ENCODE assay signal across 1 cellular context in the genomic region with DNA sequence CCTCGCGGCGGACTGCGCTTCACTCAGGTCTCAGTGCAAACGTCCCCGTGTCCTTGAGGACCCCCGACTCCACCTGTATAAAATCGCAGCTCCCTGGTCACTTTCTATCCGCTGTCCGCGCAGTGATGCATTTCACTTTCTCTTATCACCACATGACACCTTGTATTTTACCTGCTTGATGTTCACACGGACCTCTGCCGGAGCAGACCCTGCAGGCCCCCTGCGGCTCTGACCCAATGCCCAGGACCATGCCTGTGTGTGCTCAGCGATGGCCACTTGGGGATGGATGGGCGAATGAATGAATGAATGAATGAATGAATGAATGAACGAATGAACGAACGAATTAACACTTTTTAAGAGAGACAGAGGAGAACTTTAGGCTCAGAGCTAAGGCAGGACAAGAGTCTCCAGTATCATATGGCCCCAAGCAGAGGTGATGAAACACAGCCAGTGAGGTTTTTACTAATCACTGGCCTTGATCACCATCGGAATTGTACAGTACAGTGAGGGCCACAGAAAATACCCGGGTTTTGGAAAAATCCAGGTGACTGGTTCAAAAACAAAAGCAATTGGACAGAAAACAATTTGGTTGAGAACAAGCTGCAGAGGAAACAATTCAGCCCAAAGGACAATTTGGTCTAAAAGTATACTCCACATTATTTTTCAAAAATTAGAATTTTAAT.
TF ChIP-seq lines count a peak whose summit lies in the region.

No MANE protein-coding gene starts in this region.

TF ChIP-seq in HepG2, 621 proteins besides CTCF, POLR2A, EP300 and RAD21 (continues in another document):
- no peak for TF ChIP-seq GLI4 (CRISPR knock-in tag; IDR thresholded peaks at IDR 0.05; ENCODE audit: borderline replicate concordance)
- no peak for TF ChIP-seq ZNF253 (CRISPR knock-in tag; IDR thresholded peaks at IDR 0.05; ENCODE audit: borderline replicate concordance)
- TF ChIP-seq, protein P1, sequence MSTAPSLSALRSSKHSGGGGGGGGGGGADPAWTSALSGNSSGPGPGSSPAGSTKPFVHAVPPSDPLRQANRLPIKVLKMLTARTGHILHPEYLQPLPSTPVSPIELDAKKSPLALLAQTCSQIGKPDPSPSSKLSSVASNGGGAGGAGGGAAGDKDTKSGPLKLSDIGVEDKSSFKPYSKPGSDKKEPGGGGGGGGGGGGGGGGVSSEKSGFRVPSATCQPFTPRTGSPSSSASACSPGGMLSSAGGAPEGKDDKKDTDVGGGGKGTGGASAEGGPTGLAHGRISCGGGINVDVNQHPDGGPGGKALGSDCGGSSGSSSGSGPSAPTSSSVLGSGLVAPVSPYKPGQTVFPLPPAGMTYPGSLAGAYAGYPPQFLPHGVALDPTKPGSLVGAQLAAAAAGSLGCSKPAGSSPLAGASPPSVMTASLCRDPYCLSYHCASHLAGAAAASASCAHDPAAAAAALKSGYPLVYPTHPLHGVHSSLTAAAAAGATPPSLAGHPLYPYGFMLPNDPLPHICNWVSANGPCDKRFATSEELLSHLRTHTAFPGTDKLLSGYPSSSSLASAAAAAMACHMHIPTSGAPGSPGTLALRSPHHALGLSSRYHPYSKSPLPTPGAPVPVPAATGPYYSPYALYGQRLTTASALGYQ (CRISPR knock-in tag; IDR thresholded peaks at IDR 0.05) = no peak
- no peak for TF ChIP-seq RXRA (CRISPR knock-in tag; IDR thresholded peaks at IDR 0.05)
- no peak for TF ChIP-seq TP53 (CRISPR knock-in tag; conservative IDR thresholded peaks at IDR 0.05)
- TF ChIP-seq, protein P2, sequence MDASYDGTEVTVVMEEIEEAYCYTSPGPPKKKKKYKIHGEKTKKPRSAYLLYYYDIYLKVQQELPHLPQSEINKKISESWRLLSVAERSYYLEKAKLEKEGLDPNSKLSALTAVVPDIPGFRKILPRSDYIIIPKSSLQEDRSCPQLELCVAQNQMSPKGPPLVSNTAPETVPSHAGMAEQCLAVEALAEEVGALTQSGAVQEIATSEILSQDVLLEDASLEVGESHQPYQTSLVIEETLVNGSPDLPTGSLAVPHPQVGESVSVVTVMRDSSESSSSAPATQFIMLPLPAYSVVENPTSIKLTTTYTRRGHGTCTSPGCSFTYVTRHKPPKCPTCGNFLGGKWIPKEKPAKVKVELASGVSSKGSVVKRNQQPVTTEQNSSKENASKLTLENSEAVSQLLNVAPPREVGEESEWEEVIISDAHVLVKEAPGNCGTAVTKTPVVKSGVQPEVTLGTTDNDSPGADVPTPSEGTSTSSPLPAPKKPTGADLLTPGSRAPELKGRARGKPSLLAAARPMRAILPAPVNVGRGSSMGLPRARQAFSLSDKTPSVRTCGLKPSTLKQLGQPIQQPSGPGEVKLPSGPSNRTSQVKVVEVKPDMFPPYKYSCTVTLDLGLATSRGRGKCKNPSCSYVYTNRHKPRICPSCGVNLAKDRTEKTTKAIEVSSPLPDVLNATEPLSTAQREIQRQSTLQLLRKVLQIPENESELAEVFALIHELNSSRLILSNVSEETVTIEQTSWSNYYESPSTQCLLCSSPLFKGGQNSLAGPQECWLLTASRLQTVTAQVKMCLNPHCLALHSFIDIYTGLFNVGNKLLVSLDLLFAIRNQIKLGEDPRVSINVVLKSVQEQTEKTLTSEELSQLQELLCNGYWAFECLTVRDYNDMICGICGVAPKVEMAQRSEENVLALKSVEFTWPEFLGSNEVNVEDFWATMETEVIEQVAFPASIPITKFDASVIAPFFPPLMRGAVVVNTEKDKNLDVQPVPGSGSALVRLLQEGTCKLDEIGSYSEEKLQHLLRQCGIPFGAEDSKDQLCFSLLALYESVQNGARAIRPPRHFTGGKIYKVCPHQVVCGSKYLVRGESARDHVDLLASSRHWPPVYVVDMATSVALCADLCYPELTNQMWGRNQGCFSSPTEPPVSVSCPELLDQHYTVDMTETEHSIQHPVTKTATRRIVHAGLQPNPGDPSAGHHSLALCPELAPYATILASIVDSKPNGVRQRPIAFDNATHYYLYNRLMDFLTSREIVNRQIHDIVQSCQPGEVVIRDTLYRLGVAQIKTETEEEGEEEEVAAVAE (CRISPR knock-in tag; IDR thresholded peaks at IDR 0.05; ENCODE audit: borderline replicate concordance) = no peak
- no peak for TF ChIP-seq ZMYM4 (CRISPR knock-in tag; IDR thresholded peaks at IDR 0.05)
- TF ChIP-seq, protein P3, sequence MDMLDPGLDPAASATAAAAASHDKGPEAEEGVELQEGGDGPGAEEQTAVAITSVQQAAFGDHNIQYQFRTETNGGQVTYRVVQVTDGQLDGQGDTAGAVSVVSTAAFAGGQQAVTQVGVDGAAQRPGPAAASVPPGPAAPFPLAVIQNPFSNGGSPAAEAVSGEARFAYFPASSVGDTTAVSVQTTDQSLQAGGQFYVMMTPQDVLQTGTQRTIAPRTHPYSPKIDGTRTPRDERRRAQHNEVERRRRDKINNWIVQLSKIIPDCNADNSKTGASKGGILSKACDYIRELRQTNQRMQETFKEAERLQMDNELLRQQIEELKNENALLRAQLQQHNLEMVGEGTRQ (IDR thresholded peaks at IDR 0.05; ENCODE audit: low read depth, low read length) = no peak
- TF ChIP-seq, protein P3 (CRISPR knock-in tag; IDR thresholded peaks at IDR 0.05; ENCODE audit: borderline replicate concordance) = no peak
- peak; percentile 24 for TF ChIP-seq ZNF781 (CRISPR knock-in tag; IDR thresholded peaks at IDR 0.05; ENCODE audit: borderline replicate concordance, not compliant biosample characterization)
- TF ChIP-seq GZF1 (CRISPR knock-in tag; IDR thresholded peaks at IDR 0.05) = no peak
- TF ChIP-seq, protein P4, sequence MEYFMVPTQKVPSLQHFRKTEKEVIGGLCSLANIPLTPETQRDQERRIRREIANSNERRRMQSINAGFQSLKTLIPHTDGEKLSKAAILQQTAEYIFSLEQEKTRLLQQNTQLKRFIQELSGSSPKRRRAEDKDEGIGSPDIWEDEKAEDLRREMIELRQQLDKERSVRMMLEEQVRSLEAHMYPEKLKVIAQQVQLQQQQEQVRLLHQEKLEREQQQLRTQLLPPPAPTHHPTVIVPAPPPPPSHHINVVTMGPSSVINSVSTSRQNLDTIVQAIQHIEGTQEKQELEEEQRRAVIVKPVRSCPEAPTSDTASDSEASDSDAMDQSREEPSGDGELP (IDR thresholded peaks at IDR 0.05; ENCODE audit: borderline replicate concordance, low read depth) = 0 out of 2 replicates have a peak, but pooled peaks have one; percentile 0
- TF ChIP-seq ZNF546 (CRISPR knock-in tag; conservative IDR thresholded peaks at IDR 0.05) = 0 out of 2 replicates have a peak, but pooled peaks have one; percentile 25
- TF ChIP-seq ZNF883 (CRISPR knock-in tag; IDR thresholded peaks at IDR 0.05; ENCODE audit: not compliant biosample characterization) = no peak
- no peak for TF ChIP-seq PAX8 (CRISPR knock-in tag; IDR thresholded peaks at IDR 0.05; ENCODE audit: borderline replicate concordance)
- no peak for TF ChIP-seq MTF1 (CRISPR knock-in tag; IDR thresholded peaks at IDR 0.05)
- 0 out of 2 replicates have a peak, but pooled peaks have one; percentile 15 for TF ChIP-seq ZBTB38 (CRISPR knock-in tag; IDR thresholded peaks at IDR 0.05)
- TF ChIP-seq, protein P5, sequence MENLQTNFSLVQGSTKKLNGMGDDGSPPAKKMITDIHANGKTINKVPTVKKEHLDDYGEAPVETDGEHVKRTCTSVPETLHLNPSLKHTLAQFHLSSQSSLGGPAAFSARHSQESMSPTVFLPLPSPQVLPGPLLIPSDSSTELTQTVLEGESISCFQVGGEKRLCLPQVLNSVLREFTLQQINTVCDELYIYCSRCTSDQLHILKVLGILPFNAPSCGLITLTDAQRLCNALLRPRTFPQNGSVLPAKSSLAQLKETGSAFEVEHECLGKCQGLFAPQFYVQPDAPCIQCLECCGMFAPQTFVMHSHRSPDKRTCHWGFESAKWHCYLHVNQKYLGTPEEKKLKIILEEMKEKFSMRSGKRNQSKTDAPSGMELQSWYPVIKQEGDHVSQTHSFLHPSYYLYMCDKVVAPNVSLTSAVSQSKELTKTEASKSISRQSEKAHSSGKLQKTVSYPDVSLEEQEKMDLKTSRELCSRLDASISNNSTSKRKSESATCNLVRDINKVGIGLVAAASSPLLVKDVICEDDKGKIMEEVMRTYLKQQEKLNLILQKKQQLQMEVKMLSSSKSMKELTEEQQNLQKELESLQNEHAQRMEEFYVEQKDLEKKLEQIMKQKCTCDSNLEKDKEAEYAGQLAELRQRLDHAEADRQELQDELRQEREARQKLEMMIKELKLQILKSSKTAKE (CRISPR knock-in tag; IDR thresholded peaks at IDR 0.05; ENCODE audit: borderline replicate concordance) = no peak
- TF ChIP-seq, protein P6, sequence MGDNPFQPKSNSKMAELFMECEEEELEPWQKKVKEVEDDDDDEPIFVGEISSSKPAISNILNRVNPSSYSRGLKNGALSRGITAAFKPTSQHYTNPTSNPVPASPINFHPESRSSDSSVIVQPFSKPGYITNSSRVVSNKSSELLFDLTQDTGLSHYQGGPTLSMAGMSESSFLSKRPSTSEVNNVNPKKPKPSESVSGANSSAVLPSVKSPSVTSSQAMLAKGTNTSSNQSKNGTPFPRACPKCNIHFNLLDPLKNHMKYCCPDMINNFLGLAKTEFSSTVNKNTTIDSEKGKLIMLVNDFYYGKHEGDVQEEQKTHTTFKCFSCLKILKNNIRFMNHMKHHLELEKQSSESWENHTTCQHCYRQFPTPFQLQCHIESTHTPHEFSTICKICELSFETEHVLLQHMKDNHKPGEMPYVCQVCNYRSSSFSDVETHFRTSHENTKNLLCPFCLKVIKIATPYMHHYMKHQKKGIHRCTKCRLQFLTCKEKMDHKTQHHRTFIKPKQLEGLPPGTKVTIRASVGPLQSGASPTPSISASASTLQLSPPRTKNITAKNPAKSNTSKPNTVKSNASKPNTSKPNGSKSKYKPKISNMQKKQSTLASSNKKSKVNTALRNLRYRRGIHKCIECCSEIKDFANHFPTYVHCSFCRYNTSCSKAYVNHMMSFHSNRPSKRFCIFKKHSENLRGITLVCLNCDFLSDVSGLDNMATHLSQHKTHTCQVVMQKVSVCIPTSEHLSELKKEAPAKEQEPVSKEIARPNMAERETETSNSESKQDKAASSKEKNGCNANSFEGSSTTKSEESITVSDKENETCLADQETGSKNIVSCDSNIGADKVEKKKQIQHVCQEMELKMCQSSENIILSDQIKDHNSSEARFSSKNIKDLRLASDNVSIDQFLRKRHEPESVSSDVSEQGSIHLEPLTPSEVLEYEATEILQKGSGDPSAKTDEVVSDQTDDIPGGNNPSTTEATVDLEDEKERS (CRISPR knock-in tag; IDR thresholded peaks at IDR 0.05) = no peak
- TF ChIP-seq, protein P7, sequence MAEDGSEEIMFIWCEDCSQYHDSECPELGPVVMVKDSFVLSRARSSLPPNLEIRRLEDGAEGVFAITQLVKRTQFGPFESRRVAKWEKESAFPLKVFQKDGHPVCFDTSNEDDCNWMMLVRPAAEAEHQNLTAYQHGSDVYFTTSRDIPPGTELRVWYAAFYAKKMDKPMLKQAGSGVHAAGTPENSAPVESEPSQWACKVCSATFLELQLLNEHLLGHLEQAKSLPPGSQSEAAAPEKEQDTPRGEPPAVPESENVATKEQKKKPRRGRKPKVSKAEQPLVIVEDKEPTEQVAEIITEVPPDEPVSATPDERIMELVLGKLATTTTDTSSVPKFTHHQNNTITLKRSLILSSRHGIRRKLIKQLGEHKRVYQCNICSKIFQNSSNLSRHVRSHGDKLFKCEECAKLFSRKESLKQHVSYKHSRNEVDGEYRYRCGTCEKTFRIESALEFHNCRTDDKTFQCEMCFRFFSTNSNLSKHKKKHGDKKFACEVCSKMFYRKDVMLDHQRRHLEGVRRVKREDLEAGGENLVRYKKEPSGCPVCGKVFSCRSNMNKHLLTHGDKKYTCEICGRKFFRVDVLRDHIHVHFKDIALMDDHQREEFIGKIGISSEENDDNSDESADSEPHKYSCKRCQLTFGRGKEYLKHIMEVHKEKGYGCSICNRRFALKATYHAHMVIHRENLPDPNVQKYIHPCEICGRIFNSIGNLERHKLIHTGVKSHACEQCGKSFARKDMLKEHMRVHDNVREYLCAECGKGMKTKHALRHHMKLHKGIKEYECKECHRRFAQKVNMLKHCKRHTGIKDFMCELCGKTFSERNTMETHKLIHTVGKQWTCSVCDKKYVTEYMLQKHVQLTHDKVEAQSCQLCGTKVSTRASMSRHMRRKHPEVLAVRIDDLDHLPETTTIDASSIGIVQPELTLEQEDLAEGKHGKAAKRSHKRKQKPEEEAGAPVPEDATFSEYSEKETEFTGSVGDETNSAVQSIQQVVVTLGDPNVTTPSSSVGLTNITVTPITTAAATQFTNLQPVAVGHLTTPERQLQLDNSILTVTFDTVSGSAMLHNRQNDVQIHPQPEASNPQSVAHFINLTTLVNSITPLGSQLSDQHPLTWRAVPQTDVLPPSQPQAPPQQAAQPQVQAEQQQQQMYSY (CRISPR knock-in tag; IDR thresholded peaks at IDR 0.05) = peak; percentile 79; the same call in 1 of the 2 replicates
- TF ChIP-seq BRD4 (CRISPR knock-in tag; IDR thresholded peaks at IDR 0.05) = no peak
- TF ChIP-seq, protein P8, sequence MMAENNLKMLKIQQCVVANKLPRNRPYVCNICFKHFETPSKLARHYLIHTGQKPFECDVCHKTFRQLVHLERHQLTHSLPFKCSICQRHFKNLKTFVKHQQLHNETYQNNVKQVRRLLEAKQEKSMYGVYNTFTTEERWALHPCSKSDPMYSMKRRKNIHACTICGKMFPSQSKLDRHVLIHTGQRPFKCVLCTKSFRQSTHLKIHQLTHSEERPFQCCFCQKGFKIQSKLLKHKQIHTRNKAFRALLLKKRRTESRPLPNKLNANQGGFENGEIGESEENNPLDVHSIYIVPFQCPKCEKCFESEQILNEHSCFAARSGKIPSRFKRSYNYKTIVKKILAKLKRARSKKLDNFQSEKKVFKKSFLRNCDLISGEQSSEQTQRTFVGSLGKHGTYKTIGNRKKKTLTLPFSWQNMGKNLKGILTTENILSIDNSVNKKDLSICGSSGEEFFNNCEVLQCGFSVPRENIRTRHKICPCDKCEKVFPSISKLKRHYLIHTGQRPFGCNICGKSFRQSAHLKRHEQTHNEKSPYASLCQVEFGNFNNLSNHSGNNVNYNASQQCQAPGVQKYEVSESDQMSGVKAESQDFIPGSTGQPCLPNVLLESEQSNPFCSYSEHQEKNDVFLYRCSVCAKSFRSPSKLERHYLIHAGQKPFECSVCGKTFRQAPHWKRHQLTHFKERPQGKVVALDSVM (CRISPR knock-in tag; IDR thresholded peaks at IDR 0.05) = no peak
- TF ChIP-seq ZBTB1 (CRISPR knock-in tag; IDR thresholded peaks at IDR 0.05; ENCODE audit: borderline replicate concordance) = no peak
- TF ChIP-seq, protein P9, sequence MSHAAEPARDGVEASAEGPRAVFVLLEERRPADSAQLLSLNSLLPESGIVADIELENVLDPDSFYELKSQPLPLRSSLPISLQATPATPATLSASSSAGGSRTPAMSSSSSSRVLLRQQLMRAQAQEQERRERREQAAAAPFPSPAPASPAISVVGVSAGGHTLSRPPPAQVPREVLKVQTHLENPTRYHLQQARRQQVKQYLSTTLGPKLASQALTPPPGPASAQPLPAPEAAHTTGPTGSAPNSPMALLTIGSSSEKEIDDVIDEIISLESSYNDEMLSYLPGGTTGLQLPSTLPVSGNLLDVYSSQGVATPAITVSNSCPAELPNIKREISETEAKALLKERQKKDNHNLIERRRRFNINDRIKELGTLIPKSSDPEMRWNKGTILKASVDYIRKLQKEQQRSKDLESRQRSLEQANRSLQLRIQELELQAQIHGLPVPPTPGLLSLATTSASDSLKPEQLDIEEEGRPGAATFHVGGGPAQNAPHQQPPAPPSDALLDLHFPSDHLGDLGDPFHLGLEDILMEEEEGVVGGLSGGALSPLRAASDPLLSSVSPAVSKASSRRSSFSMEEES (CRISPR knock-in tag; IDR thresholded peaks at IDR 0.05) = no peak
- TF ChIP-seq, protein P10, sequence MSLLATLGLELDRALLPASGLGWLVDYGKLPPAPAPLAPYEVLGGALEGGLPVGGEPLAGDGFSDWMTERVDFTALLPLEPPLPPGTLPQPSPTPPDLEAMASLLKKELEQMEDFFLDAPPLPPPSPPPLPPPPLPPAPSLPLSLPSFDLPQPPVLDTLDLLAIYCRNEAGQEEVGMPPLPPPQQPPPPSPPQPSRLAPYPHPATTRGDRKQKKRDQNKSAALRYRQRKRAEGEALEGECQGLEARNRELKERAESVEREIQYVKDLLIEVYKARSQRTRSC (CRISPR knock-in tag; IDR thresholded peaks at IDR 0.05; ENCODE audit: low read depth) = no peak
